25 cellular contexts compared by ENCODE assay signal in genomic region chr3:106703524-106703923, GRCh38.
"Had no signal": no experiment of that assay in that cellular context is flagged by ENCODE, and none has a peak within 500 bp of the region (broad histone marks: within the 10 kb centered on the region; RNA-seq: fewer than 3 reads in every experiment).

No MANE protein-coding gene starts in this region.

- ATAC-seq: activated CD8-positive, alpha-beta memory T cell treated with anti-CD3 and anti-CD28 coated beads, Interleukin-2, amount 10 ng/mL, durations not matched to agents 7 days and 5 days; activated CD8-positive, alpha-beta T cell treated with anti-CD3 and anti-CD28 coated beads, Interleukin-2, amount 10 ng/mL, durations not matched to agents 7 days and 5 days; activated naive CD8-positive, alpha-beta T cell treated with anti-CD3 and anti-CD28 coated beads, Interleukin-2, amount 50 U/mL, for 24 hours; T-helper 17 cell had no signal

- DNase-seq: activated B cell treated with CpG ODN at 0.5 μM for 24 hours; activated CD4-positive, alpha-beta memory T cell treated with anti-CD3 and anti-CD28 coated beads, Interleukin-2, amount 10 ng/mL, durations not matched to agents 7 days and 5 days; activated CD4-positive, alpha-beta T cell treated with anti-CD3 and anti-CD28 coated beads for 4 hours; activated CD4-positive, alpha-beta T cell treated with anti-CD3 and anti-CD28 coated beads, Interleukin-2, amount 10 ng/mL, durations not matched to agents 24 days and 14 days; activated CD4-positive, alpha-beta T cell treated with anti-CD3 and anti-CD28 coated beads, Interleukin-2, amount 50 U/mL, for 1 hour; activated CD4-positive, alpha-beta T cell treated with anti-CD3 and anti-CD28 coated beads, Interleukin-2, amount 50 U/mL, for 4 hours; activated CD4-positive, CD25-positive, alpha-beta regulatory T cell treated with anti-CD3 and anti-CD28 coated beads, Interleukin-2, amount 50 U/mL, for 72 hours; activated CD8-positive, alpha-beta memory T cell treated with anti-CD3 and anti-CD28 coated beads for 24 hours; activated CD8-positive, alpha-beta memory T cell treated with anti-CD3 and anti-CD28 coated beads, Interleukin-2, amount 10 ng/mL, durations not matched to agents 7 days and 5 days; activated CD8-positive, alpha-beta memory T cell treated with anti-CD3 and anti-CD28 coated beads, Interleukin-2, amount 50 U/mL, for 48 hours; activated CD8-positive, alpha-beta T cell treated with anti-CD3 and anti-CD28 coated beads, Interleukin-2, amount 10 ng/mL, durations not matched to agents 7 days and 5 days; activated effector memory CD4-positive, alpha-beta T cell treated with Interleukin-2 at 50 U/mL for 16 hours; activated gamma-delta T cell; activated naive CD4-positive, alpha-beta T cell treated with anti-CD3 and anti-CD28 coated beads, Interleukin-2, amount 10 ng/mL, durations not matched to agents 7 days and 5 days; activated naive CD4-positive, alpha-beta T cell treated with Interleukin-2 at 50 U/mL for 16 hours; activated naive CD8-positive, alpha-beta T cell treated with anti-CD3 and anti-CD28 coated beads, Interleukin-2, amount 10 ng/mL, durations not matched to agents 7 days and 5 days; activated naive CD8-positive, alpha-beta T cell treated with anti-CD3 and anti-CD28 coated beads, Interleukin-2, amount 50 U/mL, for 24 hours; activated T-cell treated with anti-CD3 and anti-CD28 coated beads, Interleukin-2, amount 50 U/mL, for 24 hours; activated T-cell treated with anti-CD3 and anti-CD28 coated beads, Interleukin-2, amount 50 U/mL, for 48 hours; amygdala; anterior cingulate cortex; caudate nucleus; cerebellar nuclear complex; T-helper 17 cell; T-helper 9 cell had no signal
